In genomic region chr22:40183029-40183581, GRCh38 we compare ENCODE assay signal across 8 cellular contexts. TPM values are rescaled to one million over a fixed set of nuclear protein-coding genes. Genes with fewer than 3 reads are reported as not detected.
DNase-seq lines count a peak whose midpoint lies in the region; ATAC-seq and TF ChIP-seq lines count a peak whose summit lies in the region.

No MANE protein-coding gene starts in this region.

- H3K4me3 Mint-ChIP-seq in natural killer cell, result peak overlapping the region; percentile 18

- no peaks in the 10 kb centered on the region for H3K9me3 Mint-ChIP-seq in natural killer cell

- no peak for TF ChIP-seq CTCF in natural killer cell (IDR thresholded peaks at IDR 0.05)

- intact Hi-C loops in natural killer cell (cut with micrococcal nuclease), result no loop called here

- H3K27ac Mint-ChIP-seq in natural killer cell, result peak overlapping the region; percentile 53 to 88

- no peaks in the 10 kb centered on the region for H3K36me3 Mint-ChIP-seq in natural killer cell

- H3K27me3 Mint-ChIP-seq in natural killer cell (ENCODE audit: low read depth in 2 of 2), result no peaks in the 10 kb centered on the region

- peaks cover 63 to 73% of the 10 kb centered on the region in 2 donors for H3K4me1 Mint-ChIP-seq in natural killer cell

- peak; percentile 88 for DNase-seq in ELR (ENCODE audit: low read depth)
- DNase-seq in RPMI7951 (ENCODE audit: low read depth), result peak; percentile 82
- DNase-seq in epidermal melanocyte (ENCODE audit: insufficient read length, low spot score), result peak; percentile 43
- no peak for DNase-seq in natural killer cell
- DNase-seq in GOT3 (lab: John Stamatoyannopoulos, UW), result no peak
- no peak for DNase-seq in Ammon's horn (ENCODE audit: low spot score)

- ATAC-seq in natural killer cell (peak; percentile 38 to 66 (median 55)), GM18909 (IDR thresholded peaks at IDR 0.05; ENCODE audit: poor library complexity, unreplicated experiment) (no peak), HG03457 (IDR thresholded peaks at IDR 0.05; ENCODE audit: unreplicated experiment) (no peak)

RNA-seq across cellular contexts. Expression of gene TNRC6B, which starts 5.4 kb away (rescaled TPM):
- total RNA-seq in RPMI7951 (2014; rRNA removed; shearing (Covaris generic)), result 9.5 and 14.4 TPM in 2 replicates
- 100 to 1,000 TPM; 112 to 141 (median 138) TPM for total RNA-seq in natural killer cell

Comparison
In these comparisons a context has a peak if more than half of its experiments do, and no peak if none do; other contexts are left out.
1. DNase-seq: peak in ELR (single experiment), RPMI7951 (single experiment) and epidermal melanocyte (single experiment); none in natural killer cell (single experiment), GOT3 (single experiment) and Ammon's horn (single experiment).
2. ATAC-seq: peak in natural killer cell (3 of 3); none in GM18909 (single experiment) and HG03457 (single experiment).